Comparison of ENCODE assay signal across 26 cellular contexts in genomic region chr3:187287231-187287630, GRCh38. TPM values are rescaled to one million over a fixed set of nuclear protein-coding genes. Genes with fewer than 3 reads are reported as not detected.
DNase-seq lines count a peak whose midpoint lies in the region; TF ChIP-seq lines count a peak whose summit lies in the region.
"Had no signal": no experiment of that assay in that cellular context is flagged by ENCODE, and none has a peak within 500 bp of the region (broad histone marks: within the 10 kb centered on the region; RNA-seq: fewer than 3 reads in every experiment).

No MANE protein-coding gene starts in this region.

- no CpG with 5 or more reads among the region's 1 CpG for WGBS in trophoblast cell (ENCODE audit: extremely low coverage, insufficient coverage, insufficient read length)

- H3K4me3 Mint-ChIP-seq in Caco-2 (ENCODE audit: unreplicated experiment): no peak overlapping the region
- H3K4me3 Mint-ChIP-seq: activated CD4-positive, alpha-beta memory T cell treated with anti-CD3 and anti-CD28 coated beads, Interleukin-2, amount 10 ng/mL, durations not matched to agents 7 days and 5 days; activated naive CD4-positive, alpha-beta T cell treated with anti-CD3 and anti-CD28 coated beads, Interleukin-2, amount 50 U/mL, for 24 hours; H9; naive thymus-derived CD4-positive, alpha-beta T cell; stimulated activated naive B cell treated with anti-CD40 and anti-IgM and Interleukin-4, amounts not matched to agents 10 μg/mL and 1 μg/mL and 100 μg/mL, for 72 hours; T-helper 2 cell treated with Interferon-gamma antibody and Interleukin-4, amounts not matched to agents 5 μg/mL and 100 μg/mL, for 36 hours had no signal

- no peaks in the 10 kb centered on the region for H3K79me1 ChIP-seq in trophoblast cell (ENCODE audit: low read length)

- peaks cover 11% of the 10 kb centered on the region for H3K9me3 Mint-ChIP-seq in Caco-2 (ENCODE audit: unreplicated experiment)
- H3K9me3 Mint-ChIP-seq: activated CD4-positive, alpha-beta memory T cell treated with anti-CD3 and anti-CD28 coated beads, Interleukin-2, amount 10 ng/mL, durations not matched to agents 7 days and 5 days; activated naive CD4-positive, alpha-beta T cell treated with anti-CD3 and anti-CD28 coated beads, Interleukin-2, amount 50 U/mL, for 24 hours; H9; naive thymus-derived CD4-positive, alpha-beta T cell; stimulated activated naive B cell treated with anti-CD40 and anti-IgM and Interleukin-4, amounts not matched to agents 10 μg/mL and 1 μg/mL and 100 μg/mL, for 72 hours; T-helper 2 cell treated with Interferon-gamma antibody and Interleukin-4, amounts not matched to agents 5 μg/mL and 100 μg/mL, for 36 hours had no signal

- H3K4me3 ChIP-seq in Caco-2 (ENCODE audit: low read depth, low read length): no peak overlapping the region
- H3K4me3 ChIP-seq in adipocyte (ENCODE audit: low read length): peak overlapping the region; percentile 15
- peak overlapping the region; percentile 4 for H3K4me3 ChIP-seq in fibroblast of villous mesenchyme (ENCODE audit: low read depth, low read length)
- no peak overlapping the region for H3K4me3 ChIP-seq in trophoblast cell (ENCODE audit: low read depth, low read length)
- H3K4me3 ChIP-seq: psoas muscle, suprapubic skin, upper lobe of right lung had no signal

- no peak overlapping the region for H3K23ac ChIP-seq in trophoblast cell (ENCODE audit: low read length)

- no peak overlapping the region for H2AK5ac ChIP-seq in trophoblast cell (ENCODE audit: low read length)

- H3K36me3 ChIP-seq in Caco-2 (ENCODE audit: control insufficient read depth, insufficient read depth, low read length) (no peaks in the 10 kb centered on the region), adipocyte (ENCODE audit: control insufficient read depth, insufficient read depth, low read length, severe bottlenecking) (no peaks in the 10 kb centered on the region), trophoblast cell (ENCODE audit: control insufficient read depth in 1 of 2, insufficient read depth in 2 of 2, low read length in 2 of 2) (no peaks in the 10 kb centered on the region)
- H3K36me3 ChIP-seq: suprapubic skin, upper lobe of right lung had no signal

- H4K91ac ChIP-seq in trophoblast cell (ENCODE audit: low read depth, low read length): no peak overlapping the region

- H3K9me3 ChIP-seq in Caco-2 (no peaks in the 10 kb centered on the region; the same call in 1 of the 2 replicates), adipocyte (ENCODE audit: control insufficient read depth, low read length) (no peaks in the 10 kb centered on the region), trophoblast cell (ENCODE audit: insufficient read depth, low read depth, low read length) (no peaks in the 10 kb centered on the region)
- H3K9me3 ChIP-seq: psoas muscle, suprapubic skin, upper lobe of right lung had no signal

- H3K36me3 Mint-ChIP-seq in Caco-2 (ENCODE audit: insufficient read depth, unreplicated experiment): no peaks in the 10 kb centered on the region
- H3K36me3 Mint-ChIP-seq: activated naive CD4-positive, alpha-beta T cell treated with anti-CD3 and anti-CD28 coated beads, Interleukin-2, amount 50 U/mL, for 24 hours; naive thymus-derived CD4-positive, alpha-beta T cell; stimulated activated naive B cell treated with anti-CD40 and anti-IgM and Interleukin-4, amounts not matched to agents 10 μg/mL and 1 μg/mL and 100 μg/mL, for 72 hours had no signal

- H4K12ac ChIP-seq in trophoblast cell (ENCODE audit: low read depth, low read length): no peak overlapping the region

- H3K4me1 ChIP-seq in Caco-2: peaks cover 4% of the 10 kb centered on the region; the same call in 1 of the 2 replicates
- peaks cover 61% of the 10 kb centered on the region for H3K4me1 ChIP-seq in adipocyte (ENCODE audit: control insufficient read depth, insufficient read depth, low read length)
- H3K4me1 ChIP-seq in trophoblast cell (ENCODE audit: control insufficient read depth in 1 of 2, insufficient read depth in 2 of 2, low read length in 2 of 2): peaks cover 0 to 6% of the 10 kb centered on the region in 2 experiments
- H3K4me1 ChIP-seq: psoas muscle had no signal

- H3K27me3 ChIP-seq in Caco-2 (replicated peaks; ENCODE audit: control insufficient read depth, insufficient read depth, low read length) (no peaks in the 10 kb centered on the region), adipocyte (replicated peaks; ENCODE audit: control insufficient read depth, insufficient read depth, low read length) (no peaks in the 10 kb centered on the region), trophoblast cell (ENCODE audit: insufficient read depth, low read length) (no peaks in the 10 kb centered on the region)
- H3K27me3 ChIP-seq: suprapubic skin, upper lobe of right lung had no signal

- H3K27ac ChIP-seq in trophoblast cell (ENCODE audit: low read depth, low read length): no peak overlapping the region
- H3K27ac ChIP-seq: psoas muscle, suprapubic skin, upper lobe of right lung had no signal

- no peak overlapping the region for H3K14ac ChIP-seq in trophoblast cell (ENCODE audit: low read length)

- no peak overlapping the region for H3K18ac ChIP-seq in trophoblast cell (ENCODE audit: low read length)

- POLR2A ChIA-PET in Caco-2 (lab: Charles Lee): no interaction called here

- peak overlapping the region; percentile 38 for H3K9ac ChIP-seq in adipocyte (ENCODE audit: low read length)
- peak overlapping the region; percentile 51 for H3K9ac ChIP-seq in trophoblast cell (ENCODE audit: low read length)

- H2BK12ac ChIP-seq in trophoblast cell (ENCODE audit: low read length): no peak overlapping the region

- no peak overlapping the region for H2BK5ac ChIP-seq in trophoblast cell (ENCODE audit: low read depth, low read length, poor library complexity)

- TF ChIP-seq CTCF in Caco-2 (IDR thresholded peaks at IDR 0.05; ENCODE audit: insufficient read depth in 1 of 2, low read depth in 1 of 2, low read length in 1 of 2, severe bottlenecking in 1 of 2, unreplicated experiment in 1 of 2): no peak
- no peak for TF ChIP-seq CTCF in fibroblast of villous mesenchyme (IDR thresholded peaks at IDR 0.05; ENCODE audit: insufficient read depth, low read depth, low read length)

- BruUV-seq in Caco-2 (replicated peaks; lab: Mats Ljungman, UMichigan): no TSS peak

- peaks cover 8% of the 10 kb centered on the region for H3K4me1 Mint-ChIP-seq in Caco-2 (ENCODE audit: low read depth, unreplicated experiment)
- H3K4me1 Mint-ChIP-seq: activated CD4-positive, alpha-beta memory T cell treated with anti-CD3 and anti-CD28 coated beads, Interleukin-2, amount 10 ng/mL, durations not matched to agents 7 days and 5 days; activated naive CD4-positive, alpha-beta T cell treated with anti-CD3 and anti-CD28 coated beads, Interleukin-2, amount 50 U/mL, for 24 hours; naive thymus-derived CD4-positive, alpha-beta T cell; stimulated activated naive B cell treated with anti-CD40 and anti-IgM and Interleukin-4, amounts not matched to agents 10 μg/mL and 1 μg/mL and 100 μg/mL, for 72 hours had no signal

- H4K8ac ChIP-seq in trophoblast cell (ENCODE audit: low read depth, low read length): no peak overlapping the region

- H3K27ac Mint-ChIP-seq in Caco-2 (ENCODE audit: unreplicated experiment): peak overlapping the region; percentile 53
- H3K27ac Mint-ChIP-seq: activated CD4-positive, alpha-beta memory T cell treated with anti-CD3 and anti-CD28 coated beads, Interleukin-2, amount 10 ng/mL, durations not matched to agents 7 days and 5 days; activated naive CD4-positive, alpha-beta T cell treated with anti-CD3 and anti-CD28 coated beads, Interleukin-2, amount 50 U/mL, for 24 hours; H9; naive thymus-derived CD4-positive, alpha-beta T cell; stimulated activated naive B cell treated with anti-CD40 and anti-IgM and Interleukin-4, amounts not matched to agents 10 μg/mL and 1 μg/mL and 100 μg/mL, for 72 hours; T-helper 2 cell treated with Interferon-gamma antibody and Interleukin-4, amounts not matched to agents 5 μg/mL and 100 μg/mL, for 36 hours had no signal

- H3K27me3 Mint-ChIP-seq in Caco-2 (ENCODE audit: insufficient read depth, unreplicated experiment): peaks cover 3% of the 10 kb centered on the region

- no peak overlapping the region for H3K4me2 ChIP-seq in trophoblast cell (ENCODE audit: low read length)

- no peak overlapping the region for H3K4ac ChIP-seq in trophoblast cell (ENCODE audit: low read depth, low read length)

- CTCF ChIA-PET in Caco-2 (lab: Charles Lee): no interaction called here

- no peaks in the 10 kb centered on the region for H3K79me2 ChIP-seq in trophoblast cell (ENCODE audit: control insufficient read depth, insufficient read depth, low read length, poor library complexity)

- H2AFZ ChIP-seq in trophoblast cell (ENCODE audit: insufficient read depth, low read length, poor library complexity): no peak overlapping the region

- intact Hi-C loops in Caco-2 (cut with micrococcal nuclease; ENCODE audit: unreplicated experiment): no loop called here

- DNase-seq in Caco-2: no peak
- no peak for DNase-seq in adipocyte (ENCODE audit: low read depth)
- peak; percentile 52 for DNase-seq in fibroblast of villous mesenchyme (ENCODE audit: low read depth)
- no peak for DNase-seq in trophoblast cell
- DNase-seq in GDM1 (lab: John Stamatoyannopoulos, UW): no peak
- no peak for DNase-seq in Ammon's horn (ENCODE audit: low spot score)
- DNase-seq in retina: no peak
- DNase-seq: activated CD4-positive, alpha-beta memory T cell treated with anti-CD3 and anti-CD28 coated beads, Interleukin-2, amount 10 ng/mL, durations not matched to agents 7 days and 5 days; activated CD8-positive, alpha-beta memory T cell treated with anti-CD3 and anti-CD28 coated beads, Interleukin-2, amount 50 U/mL, for 48 hours; aorta; DMS153; glutamatergic neuron; H9; naive thymus-derived CD4-positive, alpha-beta T cell; NCI-H1417; NCI-H2029; NCI-H526 treated with DMSO at 0.1 percent for 48 hours; nucleus accumbens; SHP77; stimulated activated naive B cell treated with anti-CD40 and anti-IgM and Interleukin-4, amounts not matched to agents 10 μg/mL and 1 μg/mL and 100 μg/mL, for 72 hours; upper lobe of right lung had no signal

- no peak overlapping the region for H2BK120ac ChIP-seq in trophoblast cell (ENCODE audit: insufficient read depth, low read length, poor library complexity)

RNA-seq across cellular contexts. Expression of gene MASP1, which starts 4.3 kb away (rescaled TPM):
- total RNA-seq in Caco-2 (2022) (not detected in 2 replicates), fibroblast of villous mesenchyme (198 and 209 TPM in 2 replicates)
- 0.05 and 0.08 TPM in 2 replicates for polyA plus RNA-seq in trophoblast cell (2013)
- total RNA-seq: A673; activated CD4-positive, alpha-beta memory T cell treated with anti-CD3 and anti-CD28 coated beads, Interleukin-2, amount 10 ng/mL, durations not matched to agents 7 days and 5 days; naive thymus-derived CD4-positive, alpha-beta T cell had no signal
- polyA plus RNA-seq: naive thymus-derived CD4-positive, alpha-beta T cell had no signal

Comparison
In these comparisons a context has a peak if more than half of its experiments do, and no peak if none do; other contexts are left out.
1. H3K4me3 ChIP-seq: peak in adipocyte (single experiment) and fibroblast of villous mesenchyme (single experiment); none in Caco-2 (single experiment) and trophoblast cell (single experiment).
2. RNA of gene MASP1, which starts 4.3 kb away (total RNA-seq): 198 to 209 TPM in fibroblast of villous mesenchyme; not detected in Caco-2; every median in the first group is over 100 times any median in the second.